Comparison of ENCODE assay signal across 8 cellular contexts in genomic region chr5:172115541-172115982, GRCh38.
DNase-seq lines count a peak whose midpoint lies in the region; ATAC-seq and TF ChIP-seq lines count a peak whose summit lies in the region.

No MANE protein-coding gene starts in this region.

- H3K4me1 Mint-ChIP-seq in activated T-cell treated with anti-CD3 and anti-CD28 coated beads, Interleukin-2, amount 50 U/mL, for 72 hours (ENCODE audit: low read depth), result peaks cover 73% of the 10 kb centered on the region
- peaks cover 37 to 87% (median 79%) of the 10 kb centered on the region in 4 donors for H3K4me1 Mint-ChIP-seq in naive thymus-derived CD8-positive, alpha-beta T cell

- H3K27me3 ChIP-seq in Karpas-422 (ENCODE audit: low read length) (no peaks in the 10 kb centered on the region), tibial artery (no peaks in the 10 kb centered on the region)

- H3K9me2 ChIP-seq in Karpas-422 (replicated peaks; ENCODE audit: insufficient read depth, low read length), result no peaks in the 10 kb centered on the region

- H3K4me1 ChIP-seq in Karpas-422 (ENCODE audit: low read length) (peaks cover 42% of the 10 kb centered on the region), tibial artery (peaks cover 0 to 28% (median 13%) of the 10 kb centered on the region in 4 donors)

- H3K27ac ChIP-seq in Karpas-422 (ENCODE audit: low read length) (no peak overlapping the region), tibial artery (no peak overlapping the region)

- POLR2A ChIA-PET in naive thymus-derived CD8-positive, alpha-beta T cell (lab: Charles Lee), result interaction anchor here (0.5 to 18.3 kb wide), 8 partner anchors 8 to 689 kb away, joined by 3 to 359 read pairs (median 4); partner anchors contain the start of gene STK10

- peaks cover 5% of the 10 kb centered on the region for H3K79me2 ChIP-seq in Karpas-422 (ENCODE audit: low read length)

- no peaks in the 10 kb centered on the region for H4K20me1 ChIP-seq in Karpas-422 (ENCODE audit: insufficient read depth, low read depth, low read length)

- peaks cover 0 to 2% of the 10 kb centered on the region in 2 donors for H3K9me3 Mint-ChIP-seq in activated T-cell treated with anti-CD3 and anti-CD28 coated beads, Interleukin-2, amount 50 U/mL, for 72 hours
- peaks cover 0 to 3% (median 0%) of the 10 kb centered on the region in 9 donors for H3K9me3 Mint-ChIP-seq in naive thymus-derived CD8-positive, alpha-beta T cell

- peak overlapping the region; percentile 95 for H3K27ac Mint-ChIP-seq in activated T-cell treated with anti-CD3 and anti-CD28 coated beads, Interleukin-2, amount 50 U/mL, for 72 hours
- H3K27ac Mint-ChIP-seq in naive thymus-derived CD8-positive, alpha-beta T cell, result peak overlapping the region; percentile 93 to 99 (median 98)

- no peak overlapping the region for H2AFZ ChIP-seq in Karpas-422 (ENCODE audit: low read length)

- no peak for TF ChIP-seq CTCF in tibial artery (IDR thresholded peaks at IDR 0.05)

- H3K4me2 ChIP-seq in Karpas-422 (ENCODE audit: low read depth, low read length, poor library complexity, severe bottlenecking), result peak overlapping the region; percentile 59

- peak overlapping the region; percentile 85 to 89 for H3K4me3 Mint-ChIP-seq in activated T-cell treated with anti-CD3 and anti-CD28 coated beads, Interleukin-2, amount 50 U/mL, for 72 hours
- H3K4me3 Mint-ChIP-seq in naive thymus-derived CD8-positive, alpha-beta T cell, result peak overlapping the region; percentile 69 to 93 (median 81)

- DNase-seq in CMK (ENCODE audit: low read depth) (peak; percentile 37), Karpas-422 (no peak), NCI-H524 (lab: John Stamatoyannopoulos, UW) (no peak), NCI-H1105 treated with DMSO at 0.1 percent for 48 hours (lab: John Stamatoyannopoulos, UW) (no peak), tibial artery (no peak)
- peak in 1 of 2 donors; percentile 16 for DNase-seq in activated T-cell treated with anti-CD3 and anti-CD28 coated beads, Interleukin-2, amount 50 U/mL, for 72 hours
- peak in 6 of 10 donors; percentile 11 to 43 (median 30) for DNase-seq in naive thymus-derived CD8-positive, alpha-beta T cell

- H3K36me3 ChIP-seq in Karpas-422 (ENCODE audit: insufficient read depth, low read length), result peaks cover 4% of the 10 kb centered on the region; the same call in 1 of the 2 replicates
- H3K36me3 ChIP-seq in tibial artery, result no peaks in the 10 kb centered on the region

- ATAC-seq in activated T-cell treated with anti-CD3 and anti-CD28 coated beads, Interleukin-2, amount 50 U/mL, for 72 hours (replicated peaks in 1 of 2), result no peak
- ATAC-seq in naive thymus-derived CD8-positive, alpha-beta T cell, result peak; percentile 4 to 5
- ATAC-seq in GM21526 (IDR thresholded peaks at IDR 0.05; ENCODE audit: low FRiP score, unreplicated experiment), result no peak

- H3K4me3 ChIP-seq in Karpas-422 (ENCODE audit: low read length) (no peak overlapping the region; the same call in 1 of the 2 replicates), tibial artery (no peak overlapping the region)

- H3K9me3 ChIP-seq in Karpas-422 (ENCODE audit: low read length) (no peaks in the 10 kb centered on the region), tibial artery (no peaks in the 10 kb centered on the region)

- no peaks in the 10 kb centered on the region for H3K27me3 Mint-ChIP-seq in activated T-cell treated with anti-CD3 and anti-CD28 coated beads, Interleukin-2, amount 50 U/mL, for 72 hours (ENCODE audit: low read depth)
- no peaks in the 10 kb centered on the region for H3K27me3 Mint-ChIP-seq in naive thymus-derived CD8-positive, alpha-beta T cell

- intact Hi-C loops in tibial artery (cut with DNase I; ENCODE audit: low total_unique reads), result no loop called here

- no peak overlapping the region for H3K9ac ChIP-seq in Karpas-422 (ENCODE audit: low read length)

- H3K36me3 Mint-ChIP-seq in activated T-cell treated with anti-CD3 and anti-CD28 coated beads, Interleukin-2, amount 50 U/mL, for 72 hours (ENCODE audit: insufficient read depth in 2 of 2), result peaks cover 22 to 24% of the 10 kb centered on the region in 2 donors
- peaks cover 0 to 46% (median 15%) of the 10 kb centered on the region in 3 donors for H3K36me3 Mint-ChIP-seq in naive thymus-derived CD8-positive, alpha-beta T cell

Comparison
In these comparisons a context has a peak if more than half of its experiments do, and no peak if none do; other contexts are left out.
1. DNase-seq: peak in CMK (single experiment) and naive thymus-derived CD8-positive, alpha-beta T cell (6 of 10); none in Karpas-422 (single experiment), NCI-H524 (0 of 2), NCI-H1105 treated with DMSO at 0.1 percent for 48 hours (single experiment) and tibial artery (0 of 2).
2. ATAC-seq: peak in naive thymus-derived CD8-positive, alpha-beta T cell (2 of 2); none in activated T-cell treated with anti-CD3 and anti-CD28 coated beads, Interleukin-2, amount 50 U/mL, for 72 hours (0 of 2) and GM21526 (single experiment).